ENCODE assay signal across 19 cellular contexts in genomic region chr6:39111280-39111679, GRCh38. TPM values are rescaled to one million over a fixed set of nuclear protein-coding genes. Genes with fewer than 3 reads are reported as not detected.
DNase-seq lines count a peak whose midpoint lies in the region; ATAC-seq and TF ChIP-seq lines count a peak whose summit lies in the region.
"Had no signal": no experiment of that assay in that cellular context is flagged by ENCODE, and none has a peak within 500 bp of the region (broad histone marks: within the 10 kb centered on the region; RNA-seq: fewer than 3 reads in every experiment).

No MANE protein-coding gene starts in this region.

- ATAC-seq in activated CD4-positive, alpha-beta T cell treated with anti-CD3 and anti-CD28 coated beads for 36 hours: peak; percentile 28
- no peak for ATAC-seq in CD8-positive, alpha-beta T cell
- ATAC-seq in activated CD8-positive, alpha-beta T cell treated with anti-CD3 and anti-CD28 coated beads for 36 hours: peak; percentile 25
- ATAC-seq in memory B cell (ENCODE audit: low read depth) (no peak), GM18502 (IDR thresholded peaks at IDR 0.05; ENCODE audit: poor library complexity, unreplicated experiment) (no peak)
- ATAC-seq: sciatic nerve had no signal

- no peak for DNase-seq in activated CD4-positive, alpha-beta T cell treated with anti-CD3 and anti-CD28 coated beads for 36 hours
- DNase-seq in activated CD4-positive, alpha-beta T cell treated with anti-CD3 and anti-CD28 coated beads, Interleukin-2, amount 50 U/mL, for 1 hour: no peak
- no peak for DNase-seq in CD8-positive, alpha-beta T cell
- peak; percentile 25 for DNase-seq in activated CD8-positive, alpha-beta T cell treated with anti-CD3 and anti-CD28 coated beads for 36 hours
- DNase-seq in memory B cell (ENCODE audit: low spot score in 2 of 2) (no peak), type B pancreatic cell (ENCODE audit: extremely low spot score, unreplicated experiment) (no peak), AG08395 (ENCODE audit: low spot score) (no peak)
- DNase-seq: GM23248, head of caudate nucleus, NCI-H510A treated with DMSO at 0.1 percent for 48 hours, PC-9, Right ventricle myocardium superior, upper lobe of left lung had no signal

- POLR2A ChIA-PET in activated CD4-positive, alpha-beta T cell treated with anti-CD3 and anti-CD28 coated beads for 36 hours (lab: Charles Lee): interaction anchor here (0.7 to 1.9 kb wide), 3 partner anchors 138 to 192 kb away, joined by 3 to 9 read pairs (median 3); no protein-coding TSS in a partner anchor
- POLR2A ChIA-PET in CD8-positive, alpha-beta T cell (lab: Charles Lee): no interaction called here
- POLR2A ChIA-PET in activated CD8-positive, alpha-beta T cell treated with anti-CD3 and anti-CD28 coated beads for 36 hours (lab: Charles Lee): interaction anchor here (0.7 to 1.5 kb wide), 6 partner anchors 9 to 686 kb away, joined by 3 to 6 read pairs (median 4); partner anchors contain the start of gene KCNK5

- no peaks in the 10 kb centered on the region for H3K36me3 ChIP-seq in CD8-positive, alpha-beta T cell (ENCODE audit: insufficient read depth, low read length)

- CTCF ChIA-PET in activated CD4-positive, alpha-beta T cell treated with anti-CD3 and anti-CD28 coated beads for 36 hours (lab: Charles Lee): interaction anchor here (0.6 to 2.2 kb wide), 10 partner anchors 9 to 239 kb away, joined by 3 to 18 read pairs (median 5); no protein-coding TSS in a partner anchor
- CTCF ChIA-PET in CD8-positive, alpha-beta T cell (lab: Charles Lee): interaction anchor here (1.2 kb wide), 1 partner anchor 239 kb away, joined by 5 read pairs; no protein-coding TSS in a partner anchor
- CTCF ChIA-PET in activated CD8-positive, alpha-beta T cell treated with anti-CD3 and anti-CD28 coated beads for 36 hours (lab: Charles Lee): interaction anchor here (0.9 to 1.9 kb wide), 7 partner anchors 9 to 191 kb away, joined by 3 to 5 read pairs (median 3); no protein-coding TSS in a partner anchor

- peak overlapping the region; percentile 99 for H3K27ac Mint-ChIP-seq in activated CD4-positive, alpha-beta T cell treated with anti-CD3 and anti-CD28 coated beads for 36 hours
- H3K27ac Mint-ChIP-seq in CD8-positive, alpha-beta T cell: peak overlapping the region; percentile 81
- H3K27ac Mint-ChIP-seq in activated CD8-positive, alpha-beta T cell treated with anti-CD3 and anti-CD28 coated beads for 36 hours: peak overlapping the region; percentile 91
- H3K27ac Mint-ChIP-seq in memory B cell (peak overlapping the region; percentile 35), type B pancreatic cell (no peak overlapping the region)
- H3K27ac Mint-ChIP-seq: progenitor cell of endocrine pancreas had no signal

- peaks cover 45% of the 10 kb centered on the region for H3K4me1 ChIP-seq in CD8-positive, alpha-beta T cell (ENCODE audit: insufficient read depth, low read length)

- intact Hi-C loops in activated CD4-positive, alpha-beta T cell treated with anti-CD3 and anti-CD28 coated beads for 36 hours (cut with DNase I, micrococcal nuclease): loop anchor here (1.0 to 10.0 kb wide), 8 partner anchors 42 to 1616 kb away; partner anchors contain the start of genes CCDC167 (in 1 of the 2), KCNK5 (in 1 of the 2), KIF6 (in 1 of the 2) and MOCS1 (in 1 of the 2)
- intact Hi-C loops in CD8-positive, alpha-beta T cell (cut with DNase I, micrococcal nuclease): loop anchor here (10.0 kb wide), 4 partner anchors 236 to 1676 kb away; partner anchors contain the start of genes CMTR1 (in 1 of the 2) and GLO1 (in 1 of the 2)
- intact Hi-C loops in activated CD8-positive, alpha-beta T cell treated with anti-CD3 and anti-CD28 coated beads for 36 hours (cut with micrococcal nuclease): loop anchor here (2.0 kb wide), 1 partner anchor 42 kb away; no protein-coding TSS in a partner anchor

- no peaks in the 10 kb centered on the region for H3K27me3 ChIP-seq in CD8-positive, alpha-beta T cell (ENCODE audit: insufficient read depth, low read length)
- H3K27me3 ChIP-seq: upper lobe of left lung had no signal

- H3K9me3 ChIP-seq in CD8-positive, alpha-beta T cell (ENCODE audit: low read length): no peaks in the 10 kb centered on the region
- H3K9me3 ChIP-seq: upper lobe of left lung had no signal

- peak overlapping the region; percentile 29 for H3K27ac ChIP-seq in CD8-positive, alpha-beta T cell (ENCODE audit: low read depth, low read length)
- H3K27ac ChIP-seq: 22Rv1, GM23248, KMS-11, PC-9, upper lobe of left lung had no signal

- no peaks in the 10 kb centered on the region for H3K27me3 Mint-ChIP-seq in activated CD4-positive, alpha-beta T cell treated with anti-CD3 and anti-CD28 coated beads for 36 hours
- H3K27me3 Mint-ChIP-seq in CD8-positive, alpha-beta T cell (ENCODE audit: low read depth): no peaks in the 10 kb centered on the region
- H3K27me3 Mint-ChIP-seq in activated CD8-positive, alpha-beta T cell treated with anti-CD3 and anti-CD28 coated beads for 36 hours: no peaks in the 10 kb centered on the region
- H3K27me3 Mint-ChIP-seq in memory B cell: no peaks in the 10 kb centered on the region
- H3K27me3 Mint-ChIP-seq in type B pancreatic cell: no peaks in the 10 kb centered on the region

- peaks cover 81% of the 10 kb centered on the region for H3K4me1 Mint-ChIP-seq in activated CD4-positive, alpha-beta T cell treated with anti-CD3 and anti-CD28 coated beads for 36 hours
- peaks cover 78% of the 10 kb centered on the region for H3K4me1 Mint-ChIP-seq in CD8-positive, alpha-beta T cell (ENCODE audit: low read depth)
- peaks cover 77% of the 10 kb centered on the region for H3K4me1 Mint-ChIP-seq in activated CD8-positive, alpha-beta T cell treated with anti-CD3 and anti-CD28 coated beads for 36 hours (ENCODE audit: low read depth)
- H3K4me1 Mint-ChIP-seq in memory B cell: peaks cover 24% of the 10 kb centered on the region
- peaks cover 10% of the 10 kb centered on the region for H3K4me1 Mint-ChIP-seq in type B pancreatic cell (ENCODE audit: unreplicated experiment)

- TF ChIP-seq CTCF in CD8-positive, alpha-beta T cell (IDR thresholded peaks at IDR 0.05): no peak
- TF ChIP-seq CTCF in activated CD8-positive, alpha-beta T cell treated with anti-CD3 and anti-CD28 coated beads for 36 hours (IDR thresholded peaks at IDR 0.05): no peak
- no peak for TF ChIP-seq CTCF in type B pancreatic cell (conservative IDR thresholded peaks at IDR 0.05)

- peak overlapping the region; percentile 85 for H3K4me3 Mint-ChIP-seq in activated CD4-positive, alpha-beta T cell treated with anti-CD3 and anti-CD28 coated beads for 36 hours
- peak overlapping the region; percentile 74 for H3K4me3 Mint-ChIP-seq in CD8-positive, alpha-beta T cell
- H3K4me3 Mint-ChIP-seq in activated CD8-positive, alpha-beta T cell treated with anti-CD3 and anti-CD28 coated beads for 36 hours: peak overlapping the region; percentile 89
- H3K4me3 Mint-ChIP-seq in memory B cell (peak overlapping the region; percentile 40), type B pancreatic cell (no peak overlapping the region)

- H3K9me3 Mint-ChIP-seq in activated CD4-positive, alpha-beta T cell treated with anti-CD3 and anti-CD28 coated beads for 36 hours (ENCODE audit: low read depth): no peaks in the 10 kb centered on the region
- no peaks in the 10 kb centered on the region for H3K9me3 Mint-ChIP-seq in CD8-positive, alpha-beta T cell
- H3K9me3 Mint-ChIP-seq in activated CD8-positive, alpha-beta T cell treated with anti-CD3 and anti-CD28 coated beads for 36 hours: no peaks in the 10 kb centered on the region
- H3K9me3 Mint-ChIP-seq in memory B cell (no peaks in the 10 kb centered on the region), type B pancreatic cell (no peaks in the 10 kb centered on the region)

- H3K36me3 Mint-ChIP-seq in activated CD4-positive, alpha-beta T cell treated with anti-CD3 and anti-CD28 coated beads for 36 hours (ENCODE audit: low read depth): peaks cover 41% of the 10 kb centered on the region
- peaks cover 39% of the 10 kb centered on the region for H3K36me3 Mint-ChIP-seq in CD8-positive, alpha-beta T cell
- peaks cover 41% of the 10 kb centered on the region for H3K36me3 Mint-ChIP-seq in activated CD8-positive, alpha-beta T cell treated with anti-CD3 and anti-CD28 coated beads for 36 hours (ENCODE audit: low read depth)
- H3K36me3 Mint-ChIP-seq in memory B cell (peaks cover 10% of the 10 kb centered on the region), type B pancreatic cell (peaks cover 20% of the 10 kb centered on the region)

- peak overlapping the region; percentile 11 for H3K4me3 ChIP-seq in CD8-positive, alpha-beta T cell (ENCODE audit: low read depth, low read length)
- H3K4me3 ChIP-seq: GM23248, lung, PC-9, upper lobe of left lung had no signal

RNA-seq across cellular contexts. Expression of gene SAYSD1, which starts 3.7 kb away (rescaled TPM):
- total RNA-seq in activated CD4-positive, alpha-beta T cell treated with anti-CD3 and anti-CD28 coated beads for 36 hours: 10 to 100 TPM; 14.1 to 16.7 TPM
- 10 to 100 TPM; 21.8 to 24.3 TPM for total RNA-seq in CD8-positive, alpha-beta T cell
- total RNA-seq in activated CD8-positive, alpha-beta T cell treated with anti-CD3 and anti-CD28 coated beads for 36 hours: 10 to 100 TPM; 16.0 to 16.8 TPM
- 13.3 and 15.0 TPM in 2 replicates for total RNA-seq in type B pancreatic cell (ENCODE audit: low replicate concordance)

Comparison
In these comparisons a context has a peak if more than half of its experiments do, and no peak if none do; other contexts are left out.
1. ATAC-seq: peak in activated CD4-positive, alpha-beta T cell treated with anti-CD3 and anti-CD28 coated beads for 36 hours (single experiment) and activated CD8-positive, alpha-beta T cell treated with anti-CD3 and anti-CD28 coated beads for 36 hours (single experiment); none in CD8-positive, alpha-beta T cell (single experiment), memory B cell (single experiment) and GM18502 (single experiment).